8 cellular contexts compared by ENCODE assay signal in genomic region chr2:121701761-121702160, GRCh38. TPM values are rescaled to one million over a fixed set of nuclear protein-coding genes. Genes with fewer than 3 reads are reported as not detected.
A peak's percentile ranks its signal among the peaks of the same experiment; 100 is the strongest.
DNase-seq lines count a peak whose midpoint lies in the region; ATAC-seq, FAIRE-seq and TF ChIP-seq lines count a peak whose summit lies in the region.
"Not testable (repeated sequence)": the region's sequence is repeated elsewhere in the genome, so short reads cannot be mapped to it uniquely, and the experiment has no call there.

No MANE protein-coding gene starts in this region.

- H3K9me3 Mint-ChIP-seq in T-cell; activated T-helper 2 cell treated with anti-CD3 and anti-CD28 coated beads, Interferon-gamma antibody, Interleukin-2, Interleukin-4, amounts not matched to agents 10 μg/mL and 5 μg/mL and 100 μg/mL, durations not matched to agents 14 hours and 24 hours and 36 hours; endodermal cell; nephron progenitor cell: not testable (repeated sequence)

- H3K4me2 ChIP-seq in A549; DND-41 (ENCODE audit: insufficient read depth, low read length): not testable (repeated sequence)

- peaks cover 30 to 46% (median 41%) of the 10 kb centered on the region in 3 donors for H3K4me1 Mint-ChIP-seq in T-cell
- peaks cover 46% of the 10 kb centered on the region for H3K4me1 Mint-ChIP-seq in activated T-helper 2 cell treated with anti-CD3 and anti-CD28 coated beads, Interferon-gamma antibody, Interleukin-2, Interleukin-4, amounts not matched to agents 10 μg/mL and 5 μg/mL and 100 μg/mL, durations not matched to agents 14 hours and 24 hours and 36 hours (ENCODE audit: low read depth)
- not testable (repeated sequence) for H3K4me1 Mint-ChIP-seq in endodermal cell
- H3K4me1 Mint-ChIP-seq in nephron progenitor cell = peaks cover 61% of the 10 kb centered on the region

- not testable (repeated sequence) for ATAC-seq in A549; DND-41 (ENCODE audit: insufficient read depth, low read depth); T-cell (replicated peaks in 1 of 4)

- H3K4me1 ChIP-seq in A549 (peaks cover 26% of the 10 kb centered on the region), DND-41 (ENCODE audit: insufficient read depth, low read length) (peaks cover 22% of the 10 kb centered on the region)
- not testable (repeated sequence) for H3K4me1 ChIP-seq in endodermal cell (ENCODE audit: control insufficient read depth, insufficient read depth, low read length)

- H3K27ac ChIP-seq in A549; DND-41 (ENCODE audit: low read length); endodermal cell (ENCODE audit: low read depth, low read length): not testable (repeated sequence)

- not testable (repeated sequence) for H3K9ac ChIP-seq in DND-41 (ENCODE audit: low read depth, low read length); endodermal cell (ENCODE audit: extremely low read depth, low read length, poor library complexity, severe bottlenecking)

- not testable (repeated sequence) for FAIRE-seq in A549 (lab: Jason Lieb, UNC)

- not testable (repeated sequence) for TF ChIP-seq CTCF in A549 (IDR thresholded peaks at IDR 0.05); DND-41 (IDR thresholded peaks at IDR 0.05; ENCODE audit: borderline replicate concordance, extremely low read depth, low read length, poor library complexity, severe bottlenecking); NB4 (IDR thresholded peaks at IDR 0.05; ENCODE audit: low read depth, low read length); endodermal cell (conservative IDR thresholded peaks at IDR 0.05); nephron progenitor cell (IDR thresholded peaks at IDR 0.05)

- not testable (repeated sequence) for H3K27me3 Mint-ChIP-seq in T-cell; activated T-helper 2 cell treated with anti-CD3 and anti-CD28 coated beads, Interferon-gamma antibody, Interleukin-2, Interleukin-4, amounts not matched to agents 10 μg/mL and 5 μg/mL and 100 μg/mL, durations not matched to agents 14 hours and 24 hours and 36 hours (ENCODE audit: low read depth); endodermal cell (ENCODE audit: insufficient read depth); nephron progenitor cell (ENCODE audit: low read depth, poor library complexity)

- H4K20me1 ChIP-seq in DND-41 (ENCODE audit: insufficient read depth, low read length) = not testable (repeated sequence)

- not testable (repeated sequence) for TF ChIP-seq POLR2A in A549 (IDR thresholded peaks at IDR 0.05; ENCODE audit: low read length); NB4 (IDR thresholded peaks at IDR 0.05; ENCODE audit: extremely low read depth, insufficient read length)

- not testable (repeated sequence) for H3K9me3 ChIP-seq in A549; DND-41 (ENCODE audit: insufficient read depth, low read length, severe bottlenecking); endodermal cell (ENCODE audit: control insufficient read depth, low read length)

- H3K4me3 Mint-ChIP-seq in T-cell; activated T-helper 2 cell treated with anti-CD3 and anti-CD28 coated beads, Interferon-gamma antibody, Interleukin-2, Interleukin-4, amounts not matched to agents 10 μg/mL and 5 μg/mL and 100 μg/mL, durations not matched to agents 14 hours and 24 hours and 36 hours (ENCODE audit: low read depth); endodermal cell; nephron progenitor cell: not testable (repeated sequence)

- H2AFZ ChIP-seq in DND-41 (ENCODE audit: low read depth, low read length) = 0 out of 2 replicates have a peak overlapping the region, but pooled peaks have one; percentile 9

- CTCF ChIA-PET in A549 (lab: Yijun Ruan, JAX) = interaction anchor here (1.0 to 1.2 kb wide), 2 partner anchors 17 to 66 kb away, joined by 3 read pairs; no protein-coding TSS in a partner anchor
- CTCF ChIA-PET in T-cell (lab: Charles Lee) = interaction anchor here in 1 of 2 donors (3.4 kb wide), 1 partner anchor 52 kb away, joined by 23 read pairs; the partner anchor contains the start of gene CLASP1

- not testable (repeated sequence) for TF ChIP-seq EP300 in A549 (IDR thresholded peaks at IDR 0.05)

- H3K27me3 ChIP-seq in DND-41 (ENCODE audit: insufficient read depth, low read length, poor library complexity); endodermal cell (ENCODE audit: control insufficient read depth, insufficient read depth, low read length, poor library complexity, severe bottlenecking): not testable (repeated sequence)

- H3K36me3 ChIP-seq in DND-41 (ENCODE audit: insufficient read depth, low read length); endodermal cell (ENCODE audit: control insufficient read depth, insufficient read depth, low read length): not testable (repeated sequence)

- H3K79me2 ChIP-seq in DND-41 (ENCODE audit: insufficient read depth, low read length) = not testable (repeated sequence)

- H3K4me3 ChIP-seq in A549; DND-41 (ENCODE audit: low read depth in 1 of 2, low read length in 2 of 2); NB4 (ENCODE audit: low read depth, low read length); endodermal cell (ENCODE audit: low read length): not testable (repeated sequence)

- H3K36me3 Mint-ChIP-seq in T-cell; activated T-helper 2 cell treated with anti-CD3 and anti-CD28 coated beads, Interferon-gamma antibody, Interleukin-2, Interleukin-4, amounts not matched to agents 10 μg/mL and 5 μg/mL and 100 μg/mL, durations not matched to agents 14 hours and 24 hours and 36 hours (ENCODE audit: low read depth); endodermal cell (ENCODE audit: low read depth); nephron progenitor cell (ENCODE audit: low read depth): not testable (repeated sequence)

- DNase-seq in A549 (ENCODE audit: low read depth in 1 of 2, low spot score in 1 of 2); DND-41; T-cell; activated T-helper 2 cell treated with anti-CD3 and anti-CD28 coated beads, Interferon-gamma antibody, Interleukin-2, Interleukin-4, amounts not matched to agents 10 μg/mL and 5 μg/mL and 100 μg/mL, durations not matched to agents 14 hours and 24 hours and 36 hours (ENCODE audit: low spot score); nephron progenitor cell: not testable (repeated sequence)
- DNase-seq in NB4 (ENCODE audit: low read depth) = peak; percentile 35
- peak; percentile 18 for DNase-seq in activated CD4-positive, alpha-beta T cell treated with anti-CD3 and anti-CD28 coated beads for 48 hours
- DNase-seq in endodermal cell = peak; percentile 13

- intact Hi-C loops in activated T-helper 2 cell treated with anti-CD3 and anti-CD28 coated beads, Interferon-gamma antibody, Interleukin-2, Interleukin-4, amounts not matched to agents 10 μg/mL and 5 μg/mL and 100 μg/mL, durations not matched to agents 14 hours and 24 hours and 36 hours (cut with micrococcal nuclease) = not testable (repeated sequence)

- POLR2A ChIA-PET in A549 (lab: Yijun Ruan, JAX); T-cell (lab: Charles Lee): not testable (repeated sequence)

- TF ChIP-seq RAD21 in A549 (conservative IDR thresholded peaks at IDR 0.05 in 1 of 2, IDR thresholded peaks at IDR 0.05 in 1 of 2) = not testable (repeated sequence)

- H3K27ac Mint-ChIP-seq in T-cell (peak overlapping the region; percentile 95), endodermal cell (peak overlapping the region; percentile 7), nephron progenitor cell (peak overlapping the region; percentile 47)
- H3K27ac Mint-ChIP-seq in activated T-helper 2 cell treated with anti-CD3 and anti-CD28 coated beads, Interferon-gamma antibody, Interleukin-2, Interleukin-4, amounts not matched to agents 10 μg/mL and 5 μg/mL and 100 μg/mL, durations not matched to agents 14 hours and 24 hours and 36 hours = peak overlapping the region; percentile 61

RNA-seq across cellular contexts. Expression of gene NIFK, which starts 34.9 kb away (rescaled TPM):
- polyA plus RNA-seq in A549 (2011; rRNA removed) (55.3 and 82.9 TPM in 2 replicates), A549 (2017; fragmentation: RNase III; extraction: RNeasy Plus Mini Kit Qiagen cat#74134 plus additional on column Dnase treatment) (50.0 to 60.6 TPM (median 50.3 TPM) in 3 replicates)
- polyA plus RNA-seq in A549 (2012; cell fraction: cytosol; rRNA removed) = 19.1 and 19.6 TPM in 2 replicates
- 9.8 and 15.7 TPM in 2 replicates for polyA plus RNA-seq in A549 (2012; cell fraction: nucleus; rRNA removed)
- polyA minus RNA-seq in A549 (2011; rRNA and poly(A)+ RNA removed) = 13.8 and 18.3 TPM in 2 replicates
- total RNA-seq in T-cell (10 to 100 TPM; 29.0 to 60.0 (median 53.9) TPM), endodermal cell (10 to 100 TPM; 64.2 to 88.5 TPM)
- 117 and 125 TPM in 2 replicates for total RNA-seq in activated T-helper 2 cell treated with anti-CD3 and anti-CD28 coated beads, Interferon-gamma antibody, Interleukin-2, Interleukin-4, amounts not matched to agents 10 μg/mL and 5 μg/mL and 100 μg/mL, durations not matched to agents 14 hours and 24 hours and 36 hours
- 43.2 TPM for polyA plus RNA-seq in endodermal cell (2013, experiment 1 of 2)
- 37.8 TPM for polyA plus RNA-seq in endodermal cell (2013, experiment 2 of 2)

RNA-seq across cellular contexts. Expression of gene CLASP1, which starts 52.5 kb away (rescaled TPM):
- 11.7 and 26.5 TPM in 2 replicates for polyA plus RNA-seq in A549 (2011; rRNA removed)
- polyA plus RNA-seq in A549 (2012; cell fraction: cytosol; rRNA removed) = 4.6 and 5.7 TPM in 2 replicates
- 12.0 and 19.8 TPM in 2 replicates for polyA plus RNA-seq in A549 (2012; cell fraction: nucleus; rRNA removed)
- polyA plus RNA-seq in A549 (2017; fragmentation: RNase III; extraction: RNeasy Plus Mini Kit Qiagen cat#74134 plus additional on column Dnase treatment) = 15.2 to 16.0 TPM (median 15.8 TPM) in 3 replicates
- 61.6 and 63.7 TPM in 2 replicates for polyA minus RNA-seq in A549 (2011; rRNA and poly(A)+ RNA removed)
- total RNA-seq in T-cell = 10 to 100 TPM; 57.8 to 72.8 (median 65.1) TPM
- 66.4 and 71.7 TPM in 2 replicates for total RNA-seq in activated T-helper 2 cell treated with anti-CD3 and anti-CD28 coated beads, Interferon-gamma antibody, Interleukin-2, Interleukin-4, amounts not matched to agents 10 μg/mL and 5 μg/mL and 100 μg/mL, durations not matched to agents 14 hours and 24 hours and 36 hours
- 10 to 100 TPM; 87.0 to 88.3 TPM for total RNA-seq in endodermal cell
- 56.6 TPM for polyA plus RNA-seq in endodermal cell (2013, experiment 1 of 2)
- polyA plus RNA-seq in endodermal cell (2013, experiment 2 of 2) = 49.5 TPM

RNA-seq across cellular contexts. Expression of gene TSN, which starts 53.7 kb away (rescaled TPM):
- polyA plus RNA-seq in A549 (2011; rRNA removed) (101 and 117 TPM in 2 replicates), A549 (2017; fragmentation: RNase III; extraction: RNeasy Plus Mini Kit Qiagen cat#74134 plus additional on column Dnase treatment) (55.9 to 59.0 TPM (median 56.8 TPM) in 3 replicates)
- 28.1 and 32.9 TPM in 2 replicates for polyA plus RNA-seq in A549 (2012; cell fraction: cytosol; rRNA removed)
- polyA plus RNA-seq in A549 (2012; cell fraction: nucleus; rRNA removed) = 11.3 and 16.0 TPM in 2 replicates
- 37.3 and 42.0 TPM in 2 replicates for polyA minus RNA-seq in A549 (2011; rRNA and poly(A)+ RNA removed)
- total RNA-seq in T-cell (10 to 100 TPM; 45.3 to 58.1 (median 48.4) TPM), endodermal cell (10 to 100 TPM; 71.5 to 79.8 TPM)
- 67.6 and 72.5 TPM in 2 replicates for total RNA-seq in activated T-helper 2 cell treated with anti-CD3 and anti-CD28 coated beads, Interferon-gamma antibody, Interleukin-2, Interleukin-4, amounts not matched to agents 10 μg/mL and 5 μg/mL and 100 μg/mL, durations not matched to agents 14 hours and 24 hours and 36 hours
- polyA plus RNA-seq in endodermal cell (2013, experiment 1 of 2) = 80.9 TPM
- polyA plus RNA-seq in endodermal cell (2013, experiment 2 of 2) = 71.0 TPM

Comparison
In these comparisons a context has a peak if more than half of its experiments do, and no peak if none do; other contexts are left out.
1. H3K27ac Mint-ChIP-seq: peak in every context shown above with its lines; median percentile 95 in T-cell; 61 in activated T-helper 2 cell treated with anti-CD3 and anti-CD28 coated beads, Interferon-gamma antibody, Interleukin-2, Interleukin-4, amounts not matched to agents 10 μg/mL and 5 μg/mL and 100 μg/mL, durations not matched to agents 14 hours and 24 hours and 36 hours; 47 in nephron progenitor cell; 7 in endodermal cell.